In genomic region chr7:52261052-52261451, GRCh38 we compare ENCODE assay signal across 22 cellular contexts.
"Had no signal": no experiment of that assay in that cellular context is flagged by ENCODE, and none has a peak within 500 bp of the region (broad histone marks: within the 10 kb centered on the region; RNA-seq: fewer than 3 reads in every experiment).

No MANE protein-coding gene starts in this region.

- H3K36me3 Mint-ChIP-seq: activated CD8-positive, alpha-beta memory T cell treated with anti-CD3 and anti-CD28 coated beads, Interleukin-2, amount 10 ng/mL, durations not matched to agents 7 days and 5 days; activated naive CD4-positive, alpha-beta T cell treated with anti-CD3 and anti-CD28 coated beads, Interleukin-2, amount 10 ng/mL, durations not matched to agents 7 days and 5 days; activated naive CD8-positive, alpha-beta T cell treated with anti-CD3 and anti-CD28 coated beads for 36 hours had no signal

- H3K27ac ChIP-seq: Peyer's patch, RWPE1 had no signal

- H3K27ac Mint-ChIP-seq: activated CD4-positive, alpha-beta T cell treated with anti-CD3 and anti-CD28 coated beads, Interleukin-2, amount 10 ng/mL, durations not matched to agents 24 days and 14 days; activated CD8-positive, alpha-beta memory T cell treated with anti-CD3 and anti-CD28 coated beads, Interleukin-2, amount 10 ng/mL, durations not matched to agents 7 days and 5 days; activated naive CD4-positive, alpha-beta T cell treated with anti-CD3 and anti-CD28 coated beads, Interleukin-2, amount 10 ng/mL, durations not matched to agents 7 days and 5 days; activated naive CD8-positive, alpha-beta T cell treated with anti-CD3 and anti-CD28 coated beads for 36 hours; T-helper 17 cell; WTC11 had no signal

- H3K9me3 ChIP-seq: Peyer's patch had no signal

- H3K4me1 ChIP-seq: Peyer's patch had no signal

- H3K27me3 ChIP-seq: Peyer's patch had no signal

- ATAC-seq: activated CD8-positive, alpha-beta memory T cell treated with anti-CD3 and anti-CD28 coated beads, Interleukin-2, amount 10 ng/mL, durations not matched to agents 7 days and 5 days; activated T-cell treated with anti-CD3 and anti-CD28 coated beads, Interleukin-2, amount 50 U/mL, for 4 hours; T-helper 17 cell had no signal

- H3K4me3 ChIP-seq: Peyer's patch had no signal

- H3K4me1 Mint-ChIP-seq: activated CD4-positive, alpha-beta T cell treated with anti-CD3 and anti-CD28 coated beads, Interleukin-2, amount 10 ng/mL, durations not matched to agents 24 days and 14 days; activated CD8-positive, alpha-beta memory T cell treated with anti-CD3 and anti-CD28 coated beads, Interleukin-2, amount 10 ng/mL, durations not matched to agents 7 days and 5 days; activated naive CD4-positive, alpha-beta T cell treated with anti-CD3 and anti-CD28 coated beads, Interleukin-2, amount 10 ng/mL, durations not matched to agents 7 days and 5 days; activated naive CD8-positive, alpha-beta T cell treated with anti-CD3 and anti-CD28 coated beads for 36 hours; T-helper 17 cell had no signal

- DNase-seq: activated CD4-positive, alpha-beta T cell treated with anti-CD3 and anti-CD28 coated beads, Interleukin-2, amount 50 U/mL, for 48 hours; activated CD4-positive, CD25-positive, alpha-beta regulatory T cell treated with anti-CD3 and anti-CD28 coated beads, Interleukin-2, amount 50 U/mL, for 72 hours; activated CD8-positive, alpha-beta memory T cell treated with anti-CD3 and anti-CD28 coated beads, Interleukin-2, amount 10 ng/mL, durations not matched to agents 7 days and 5 days; activated gamma-delta T cell; activated naive CD4-positive, alpha-beta T cell treated with anti-CD3 and anti-CD28 coated beads, Interleukin-2, amount 10 ng/mL, durations not matched to agents 7 days and 5 days; activated naive CD8-positive, alpha-beta T cell treated with anti-CD3 and anti-CD28 coated beads for 36 hours; activated T-cell treated with anti-CD3 and anti-CD28 coated beads, Interleukin-2, amount 50 U/mL, for 4 hours; Kasumi-1; KBM-7; NCI-H1048; NCI-H146; NCI-H187 treated with DMSO at 0.1 percent for 48 hours; NCI-H2081 treated with DMSO at 0.1 percent for 48 hours; NCI-H446; NCI-H524; Peyer's patch; SHP77 treated with DMSO at 0.1 percent for 48 hours; T-helper 17 cell; T-helper 9 cell had no signal

- H3K4me3 Mint-ChIP-seq: activated CD4-positive, alpha-beta T cell treated with anti-CD3 and anti-CD28 coated beads, Interleukin-2, amount 10 ng/mL, durations not matched to agents 24 days and 14 days; activated CD8-positive, alpha-beta memory T cell treated with anti-CD3 and anti-CD28 coated beads, Interleukin-2, amount 10 ng/mL, durations not matched to agents 7 days and 5 days; activated naive CD4-positive, alpha-beta T cell treated with anti-CD3 and anti-CD28 coated beads, Interleukin-2, amount 10 ng/mL, durations not matched to agents 7 days and 5 days; activated naive CD8-positive, alpha-beta T cell treated with anti-CD3 and anti-CD28 coated beads for 36 hours; activated T-cell treated with anti-CD3 and anti-CD28 coated beads, Interleukin-2, amount 50 U/mL, for 4 hours; T-helper 17 cell; WTC11 had no signal

- H3K27me3 Mint-ChIP-seq: activated CD4-positive, alpha-beta T cell treated with anti-CD3 and anti-CD28 coated beads, Interleukin-2, amount 10 ng/mL, durations not matched to agents 24 days and 14 days; activated CD8-positive, alpha-beta memory T cell treated with anti-CD3 and anti-CD28 coated beads, Interleukin-2, amount 10 ng/mL, durations not matched to agents 7 days and 5 days; activated naive CD4-positive, alpha-beta T cell treated with anti-CD3 and anti-CD28 coated beads, Interleukin-2, amount 10 ng/mL, durations not matched to agents 7 days and 5 days; activated naive CD8-positive, alpha-beta T cell treated with anti-CD3 and anti-CD28 coated beads for 36 hours; T-helper 17 cell had no signal

- H3K36me3 ChIP-seq: Peyer's patch had no signal
